8 cellular contexts compared by ENCODE assay signal in the genomic region with DNA sequence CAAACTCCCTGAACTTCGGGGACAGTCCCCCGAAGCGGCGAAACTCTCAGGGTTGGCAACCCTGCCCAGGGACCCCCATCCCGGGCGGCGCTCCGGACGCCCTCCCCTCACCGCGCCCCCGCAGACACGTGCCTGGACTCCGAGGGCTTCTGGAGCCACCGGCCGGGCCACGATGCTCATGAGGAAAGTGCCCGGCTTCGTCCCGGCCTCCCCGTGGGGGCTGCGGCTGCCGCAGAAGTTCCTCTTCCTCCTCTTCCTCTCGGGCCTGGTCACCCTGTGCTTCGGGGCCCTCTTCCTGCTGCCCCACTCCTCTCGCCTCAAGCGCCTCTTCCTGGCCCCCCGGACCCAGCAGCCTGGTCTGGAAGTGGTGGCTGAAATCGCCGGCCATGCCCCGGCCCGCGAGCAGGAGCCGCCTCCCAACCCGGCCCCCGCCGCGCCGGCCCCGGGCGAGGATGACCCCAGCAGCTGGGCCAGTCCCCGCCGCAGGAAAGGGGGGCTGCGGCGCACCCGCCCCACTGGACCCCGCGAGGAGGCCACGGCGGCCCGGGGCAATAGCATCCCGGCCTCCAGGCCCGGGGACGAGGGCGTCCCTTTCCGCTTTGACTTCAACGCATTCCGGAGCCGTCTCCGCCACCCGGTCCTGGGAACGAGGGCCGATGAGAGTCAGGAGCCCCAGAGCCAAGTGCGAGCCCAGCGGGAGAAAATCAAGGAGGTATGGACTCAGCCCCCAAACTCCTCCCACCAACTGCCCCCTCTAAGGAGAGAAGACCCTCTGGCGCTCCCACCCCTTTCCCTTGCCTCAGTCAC. TPM values are rescaled to one million over a fixed set of nuclear protein-coding genes. Genes with fewer than 3 reads are reported as not detected.
DNase-seq lines count a peak whose midpoint lies in the region; ATAC-seq and TF ChIP-seq lines count a peak whose summit lies in the region.

No MANE protein-coding gene starts in this region.

- peaks cover 14% of the 10 kb centered on the region for H3K4me1 ChIP-seq in DOHH2 (ENCODE audit: control insufficient read depth, low read length)
- H3K4me1 ChIP-seq in RWPE2 (ENCODE audit: insufficient read depth, poor library complexity, severe bottlenecking) = no peaks in the 10 kb centered on the region
- no peaks in the 10 kb centered on the region for H3K4me1 ChIP-seq in endodermal cell (ENCODE audit: control insufficient read depth, insufficient read depth, low read length)

- H3K9me2 ChIP-seq in DOHH2 (replicated peaks; ENCODE audit: control insufficient read depth, low read length) = no peaks in the 10 kb centered on the region

- 0 out of 2 replicates have a peak, but pooled peaks cover 2% of the 10 kb centered on the region for H4K20me1 ChIP-seq in DOHH2 (ENCODE audit: control insufficient read depth, insufficient read depth, low read depth, low read length)

- H3K27me3 ChIP-seq in DOHH2 (ENCODE audit: control insufficient read depth, low read length) (peaks cover 90% of the 10 kb centered on the region), RWPE2 (ENCODE audit: insufficient read depth, poor library complexity, severe bottlenecking) (peaks cover 36% of the 10 kb centered on the region), endodermal cell (ENCODE audit: control insufficient read depth, insufficient read depth, low read length, poor library complexity, severe bottlenecking) (peaks cover 51% of the 10 kb centered on the region)

- H3K79me2 ChIP-seq in DOHH2 (ENCODE audit: control insufficient read depth, low read length) = no peaks in the 10 kb centered on the region

- peaks cover 9% of the 10 kb centered on the region for H3K4me1 Mint-ChIP-seq in endodermal cell
- peaks cover 33% of the 10 kb centered on the region for H3K4me1 Mint-ChIP-seq in nephron progenitor cell

- H3K4me3 ChIP-seq in DOHH2 (ENCODE audit: low read length) (0 out of 2 replicates have a peak overlapping the region, but pooled peaks have one; percentile 24), RWPE2 (ENCODE audit: severe bottlenecking) (peak overlapping the region; percentile 80), endodermal cell (ENCODE audit: low read length) (peak overlapping the region; percentile 65)

- H3K9me3 Mint-ChIP-seq in endodermal cell (no peaks in the 10 kb centered on the region), nephron progenitor cell (no peaks in the 10 kb centered on the region)

- no peak for TF ChIP-seq CTCF in DOHH2 (IDR thresholded peaks at IDR 0.05; ENCODE audit: low read depth, low read length, poor library complexity, severe bottlenecking)
- TF ChIP-seq CTCF in RWPE2 (IDR thresholded peaks at IDR 0.05; ENCODE audit: poor library complexity, severe bottlenecking) = no peak
- no peak for TF ChIP-seq CTCF in endodermal cell (conservative IDR thresholded peaks at IDR 0.05)
- no peak for TF ChIP-seq CTCF in nephron progenitor cell (IDR thresholded peaks at IDR 0.05)

- H3K4me3 Mint-ChIP-seq in endodermal cell = peak overlapping the region; percentile 52
- peak overlapping the region; percentile 78 for H3K4me3 Mint-ChIP-seq in nephron progenitor cell

- DNase-seq in RWPE2 (ENCODE audit: low spot score) (no peak), endodermal cell (peak; percentile 77), nephron progenitor cell (peak; percentile 46), SW480 (ENCODE audit: low spot score) (no peak), EL (no peak), superior temporal gyrus (ENCODE audit: extremely low spot score) (no peak)

- no peaks in the 10 kb centered on the region for H3K36me3 ChIP-seq in DOHH2 (ENCODE audit: control insufficient read depth, low read length)
- H3K36me3 ChIP-seq in RWPE2 (ENCODE audit: low read depth) = no peaks in the 10 kb centered on the region
- H3K36me3 ChIP-seq in endodermal cell (ENCODE audit: control insufficient read depth, insufficient read depth, low read length) = no peaks in the 10 kb centered on the region

- peaks cover 15% of the 10 kb centered on the region; the same call in 1 of the 2 replicates for H3F3A ChIP-seq in DOHH2 (ENCODE audit: control insufficient read depth, insufficient read depth)

- H3K27ac ChIP-seq in DOHH2 (ENCODE audit: low read depth, low read length) (no peak overlapping the region), RWPE2 (ENCODE audit: poor library complexity, severe bottlenecking) (no peak overlapping the region), endodermal cell (ENCODE audit: low read depth, low read length) (no peak overlapping the region)

- peak overlapping the region; percentile 49; the same call in 1 of the 2 replicates for H3K4me2 ChIP-seq in DOHH2 (ENCODE audit: low read length)

- no peak for ATAC-seq in RWPE2 (ENCODE audit: low read depth)
- no peak for ATAC-seq in GM18502 (IDR thresholded peaks at IDR 0.05; ENCODE audit: poor library complexity, unreplicated experiment)

- H3K27me3 Mint-ChIP-seq in endodermal cell (ENCODE audit: insufficient read depth) (peaks cover 39% of the 10 kb centered on the region), nephron progenitor cell (ENCODE audit: low read depth, poor library complexity) (peaks cover 81% of the 10 kb centered on the region)

- H3K36me3 Mint-ChIP-seq in endodermal cell (ENCODE audit: low read depth) (no peaks in the 10 kb centered on the region), nephron progenitor cell (ENCODE audit: low read depth) (no peaks in the 10 kb centered on the region)

- H3K27ac Mint-ChIP-seq in endodermal cell (no peak overlapping the region), nephron progenitor cell (no peak overlapping the region)

- WGBS in endodermal cell (ENCODE audit: insufficient coverage in 1 of 2, insufficient read length in 1 of 2), 2 experiments = 3 to 7% methylated on average over 16 to 66 of the region's 66 CpGs

- H3K9me3 ChIP-seq in DOHH2 (ENCODE audit: control insufficient read depth, insufficient read depth, low read length) = no peaks in the 10 kb centered on the region
- no peaks in the 10 kb centered on the region for H3K9me3 ChIP-seq in RWPE2 (ENCODE audit: severe bottlenecking)
- H3K9me3 ChIP-seq in endodermal cell (ENCODE audit: control insufficient read depth, low read length) = no peaks in the 10 kb centered on the region

- no peak overlapping the region for H3K9ac ChIP-seq in endodermal cell (ENCODE audit: extremely low read depth, low read length, poor library complexity, severe bottlenecking)

RNA-seq across cellular contexts. Expression of a gene that starts 1.2 kb away (rescaled TPM):
- 1 to 10 TPM; 2.2 to 4.3 TPM for total RNA-seq in endodermal cell
- 8.0 TPM for polyA plus RNA-seq in endodermal cell (2013, experiment 1 of 2)
- polyA plus RNA-seq in endodermal cell (2013, experiment 2 of 2) = 6.9 TPM

Comparison
In these comparisons a context has a peak if more than half of its experiments do, and no peak if none do; other contexts are left out.
1. H3K4me3 ChIP-seq: peak in every context shown above with its lines; median percentile 80 in RWPE2; 65 in endodermal cell; 24 in DOHH2.
2. DNase-seq: peak in endodermal cell (single experiment) and nephron progenitor cell (single experiment); none in RWPE2 (single experiment), SW480 (single experiment), EL (single experiment) and superior temporal gyrus (single experiment).